ENCODE assay signal across 9 cellular contexts in the genomic region with DNA sequence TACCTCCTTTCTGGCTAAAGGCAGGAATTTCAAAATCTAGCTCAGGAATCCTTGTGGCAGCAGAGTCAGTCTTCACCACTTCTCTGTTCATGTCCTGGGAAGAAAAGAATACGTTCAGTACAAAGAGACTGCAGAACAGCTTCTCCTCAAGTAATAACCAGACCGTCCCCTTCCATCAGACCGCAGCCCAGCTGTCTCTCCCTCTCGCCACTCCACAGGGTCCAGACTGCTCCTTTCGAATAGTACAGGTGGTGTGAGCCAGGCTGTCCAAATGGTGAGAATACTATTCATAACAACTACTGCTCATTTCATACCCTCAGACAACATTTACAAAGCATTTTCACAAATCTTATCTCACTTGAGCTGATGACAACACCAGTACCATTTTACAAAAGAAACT. TPM values are rescaled to one million over a fixed set of nuclear protein-coding genes. Genes with fewer than 3 reads are reported as not detected.
DNase-seq lines count a peak whose midpoint lies in the region; ATAC-seq and TF ChIP-seq lines count a peak whose summit lies in the region.
"Had no signal": no experiment of that assay in that cellular context is flagged by ENCODE, and none has a peak within 500 bp of the region (broad histone marks: within the 10 kb centered on the region; RNA-seq: fewer than 3 reads in every experiment).

No MANE protein-coding gene starts in this region.

- H3K4me3 ChIP-seq in AG09309 (ENCODE audit: control insufficient read depth, low read depth, low read length): peak overlapping the region; percentile 56
- peak overlapping the region; percentile 90 for H3K4me3 ChIP-seq in Jurkat, Clone E6-1 (ENCODE audit: low read length)
- H3K4me3 ChIP-seq in colonic mucosa: peak overlapping the region; percentile 87
- peak overlapping the region; percentile 79 for H3K4me3 ChIP-seq in naive thymus-derived CD4-positive, alpha-beta T cell (ENCODE audit: low read length)

- peaks cover 32 to 61% (median 49%) of the 10 kb centered on the region in 7 donors for H3K4me1 Mint-ChIP-seq in naive thymus-derived CD4-positive, alpha-beta T cell

- peak overlapping the region; percentile 79 to 98 (median 93) for H3K27ac Mint-ChIP-seq in naive thymus-derived CD4-positive, alpha-beta T cell

- H3K27me3 Mint-ChIP-seq in naive thymus-derived CD4-positive, alpha-beta T cell: no peaks in the 10 kb centered on the region

- no peak for TF ChIP-seq CTCF in AG09309 (IDR thresholded peaks at IDR 0.05; ENCODE audit: control insufficient read depth, insufficient read depth, low read depth, low read length, missing control alignments)
- no peak for TF ChIP-seq CTCF in colonic mucosa (IDR thresholded peaks at IDR 0.05)

- H3K9me3 Mint-ChIP-seq in naive thymus-derived CD4-positive, alpha-beta T cell: peaks cover 0 to 5% (median 0%) of the 10 kb centered on the region in 11 donors

- peak overlapping the region; percentile 85 to 98 (median 92) for H3K4me3 Mint-ChIP-seq in naive thymus-derived CD4-positive, alpha-beta T cell

- CTCF ChIA-PET in naive thymus-derived CD4-positive, alpha-beta T cell (lab: Charles Lee): interaction anchor here (0.7 to 1.6 kb wide), 9 partner anchors 14 to 449 kb away, joined by 3 to 6 read pairs (median 4); a partner anchor contains a TSS

- no peak for ATAC-seq in naive thymus-derived CD4-positive, alpha-beta T cell

- POLR2A ChIA-PET in naive thymus-derived CD4-positive, alpha-beta T cell (lab: Charles Lee): interaction anchor here (0.6 to 3.3 kb wide), 13 partner anchors 9 to 444 kb away, joined by 3 to 49 read pairs (median 5); a partner anchor contains a TSS

- peaks cover 7% of the 10 kb centered on the region for H3K36me3 ChIP-seq in colonic mucosa
- peaks cover 36 to 50% (median 38%) of the 10 kb centered on the region in 3 experiments for H3K36me3 ChIP-seq in naive thymus-derived CD4-positive, alpha-beta T cell (ENCODE audit: control insufficient read depth in 2 of 3, insufficient read depth in 3 of 3, low read length in 3 of 3)

- H3K27ac ChIP-seq in colonic mucosa: no peak overlapping the region
- H3K27ac ChIP-seq in naive thymus-derived CD4-positive, alpha-beta T cell (ENCODE audit: low read depth, low read length): peak overlapping the region; percentile 95

- peak overlapping the region; percentile 79 for H3K9ac ChIP-seq in colonic mucosa (ENCODE audit: low read depth in 2 of 2, low read length in 2 of 2)

- intact Hi-C loops in colonic mucosa (cut with DNase I): no loop called here
- intact Hi-C loops in naive thymus-derived CD4-positive, alpha-beta T cell (cut with micrococcal nuclease): loop anchor here in 1 of 2 donors (5.0 kb wide), 1 partner anchor 540 kb away; a partner anchor contains a TSS

- peaks cover 9 to 41% (median 31%) of the 10 kb centered on the region in 5 donors for H3K36me3 Mint-ChIP-seq in naive thymus-derived CD4-positive, alpha-beta T cell

- H3K27me3 ChIP-seq in colonic mucosa: no peaks in the 10 kb centered on the region
- no peaks in the 10 kb centered on the region for H3K27me3 ChIP-seq in naive thymus-derived CD4-positive, alpha-beta T cell (ENCODE audit: control insufficient read depth in 2 of 2, insufficient read depth in 2 of 2, low read length in 2 of 2)

- peaks cover 6% of the 10 kb centered on the region for H3K4me1 ChIP-seq in colonic mucosa
- H3K4me1 ChIP-seq in naive thymus-derived CD4-positive, alpha-beta T cell (ENCODE audit: control insufficient read depth in 2 of 2, insufficient read depth in 2 of 2, low read length in 2 of 2): peaks cover 17 to 24% of the 10 kb centered on the region in 2 donors

- DNase-seq in AG09309 (ENCODE audit: low read depth) (no peak), colonic mucosa (no peak), SKM-1 treated with dmso at 0.1 percent for 144 hours (lab: John Stamatoyannopoulos, UW; ENCODE audit: unreplicated experiment) (no peak), amniotic stem cell (lab: John Stamatoyannopoulos, UW) (no peak), NCI-H226 (no peak)
- DNase-seq in Jurkat, Clone E6-1 (ENCODE audit: low read depth, low spot score): no peak
- no peak for DNase-seq in naive thymus-derived CD4-positive, alpha-beta T cell
- DNase-seq in activated CD4-positive, alpha-beta T cell treated with anti-CD3 and anti-CD28 coated beads for 48 hours: no peak
- DNase-seq: NCI-H748 treated with DMSO at 0.1 percent for 48 hours had no signal

- no peaks in the 10 kb centered on the region for H3K9me3 ChIP-seq in colonic mucosa
- H3K9me3 ChIP-seq in naive thymus-derived CD4-positive, alpha-beta T cell (ENCODE audit: control insufficient read depth in 2 of 3, low read length in 3 of 3): no peaks in the 10 kb centered on the region

RNA-seq across cellular contexts. Expression of a gene that starts 0.9 kb away (rescaled TPM):
- polyA plus RNA-seq in Jurkat, Clone E6-1 (2012; ENCODE audit: insufficient read depth, insufficient read length): 96.2 TPM
- 10 to 100 TPM; 31.1 to 40.7 TPM for total RNA-seq in colonic mucosa
- total RNA-seq in naive thymus-derived CD4-positive, alpha-beta T cell: 100 to 1,000 TPM in 1 of 5 experiments, 10 to 100 TPM in 4; 65.8 to 117 (median 68.8) TPM
- polyA plus RNA-seq in naive thymus-derived CD4-positive, alpha-beta T cell: 10 to 100 TPM; 30.9 to 38.8 TPM

RNA-seq across cellular contexts. Expression of a gene that starts 4.7 kb away (rescaled TPM):
- polyA plus RNA-seq in Jurkat, Clone E6-1 (2012; ENCODE audit: insufficient read depth, insufficient read length): not detected
- total RNA-seq in colonic mucosa: under 1 TPM in 1 of 2 donors, not detected in 1; 0.20 TPM
- total RNA-seq in naive thymus-derived CD4-positive, alpha-beta T cell: not detected
- not detected for polyA plus RNA-seq in naive thymus-derived CD4-positive, alpha-beta T cell

RNA-seq across cellular contexts. Expression of a gene that starts 14.2 kb away (rescaled TPM):
- polyA plus RNA-seq in Jurkat, Clone E6-1 (2012; ENCODE audit: insufficient read depth, insufficient read length): 53.3 TPM
- total RNA-seq in colonic mucosa: 10 to 100 TPM; 17.9 to 19.1 TPM
- total RNA-seq in naive thymus-derived CD4-positive, alpha-beta T cell: 10 to 100 TPM; 10.3 to 32.0 (median 20.3) TPM
- polyA plus RNA-seq in naive thymus-derived CD4-positive, alpha-beta T cell: 10 to 100 TPM in 1 of 2 donors, 1 to 10 TPM in 1; 9.4 to 27.9 TPM

RNA-seq across cellular contexts. Expression of a gene that starts 36.1 kb away (rescaled TPM):
- polyA plus RNA-seq in Jurkat, Clone E6-1 (2012; ENCODE audit: insufficient read depth, insufficient read length): not detected
- total RNA-seq in colonic mucosa: not detected
- total RNA-seq in naive thymus-derived CD4-positive, alpha-beta T cell: not detected
- not detected for polyA plus RNA-seq in naive thymus-derived CD4-positive, alpha-beta T cell

RNA-seq across cellular contexts. Expression of a gene that starts 42.7 kb away (rescaled TPM):
- polyA plus RNA-seq in Jurkat, Clone E6-1 (2012; ENCODE audit: insufficient read depth, insufficient read length): not detected
- 1 to 10 TPM in 1 of 2 donors, not detected in 1; 5.7 TPM for total RNA-seq in colonic mucosa
- total RNA-seq in naive thymus-derived CD4-positive, alpha-beta T cell: not detected
- polyA plus RNA-seq in naive thymus-derived CD4-positive, alpha-beta T cell: not detected
